14 cellular contexts compared by ENCODE assay signal in the genomic region with DNA sequence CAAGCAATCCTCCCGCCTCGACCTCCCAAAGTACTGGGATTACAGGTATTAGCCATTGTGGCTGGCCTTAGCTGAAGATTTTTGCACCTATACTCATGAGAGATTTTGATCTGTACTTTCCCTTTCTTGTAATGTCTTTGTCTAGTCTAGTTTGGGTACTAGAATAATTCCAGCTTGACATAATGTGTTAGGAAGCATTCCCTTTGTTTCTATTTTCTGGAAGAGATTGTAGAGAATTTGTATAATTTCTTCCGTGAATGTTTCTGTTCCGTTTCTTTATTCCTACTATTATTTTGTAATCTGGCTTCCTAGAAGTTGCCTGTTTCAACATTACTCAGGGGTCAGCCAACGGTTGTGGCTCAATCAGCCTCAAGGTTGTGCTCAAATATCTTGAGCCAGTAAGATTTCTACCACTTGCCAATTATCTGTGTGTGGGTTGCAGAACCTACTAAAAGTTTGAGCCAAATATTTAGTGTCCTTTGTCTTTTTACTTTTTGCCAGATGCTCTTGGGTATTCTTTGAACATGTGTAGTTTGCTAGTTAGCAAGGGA. TPM values are rescaled to one million over a fixed set of nuclear protein-coding genes. Genes with fewer than 3 reads are reported as not detected.
DNase-seq lines count a peak whose midpoint lies in the region; ATAC-seq and TF ChIP-seq lines count a peak whose summit lies in the region.
"Had no signal": no experiment of that assay in that cellular context is flagged by ENCODE, and none has a peak within 500 bp of the region (broad histone marks: within the 10 kb centered on the region; RNA-seq: fewer than 3 reads in every experiment).

No MANE protein-coding gene starts in this region.

- peaks cover 11% of the 10 kb centered on the region for H3K9me3 Mint-ChIP-seq in osteocyte (ENCODE audit: unreplicated experiment)
- peaks cover 17% of the 10 kb centered on the region for H3K9me3 Mint-ChIP-seq in stimulated activated memory B cell treated with anti-CD40 and anti-IgM and Interleukin-4, amounts not matched to agents 10 μg/mL and 1 μg/mL and 100 μg/mL, for 72 hours

- no peak for TF ChIP-seq CTCF in osteocyte (IDR thresholded peaks at IDR 0.05)

- H3K4me3 Mint-ChIP-seq in osteocyte (ENCODE audit: unreplicated experiment) = no peak overlapping the region
- no peak overlapping the region for H3K4me3 Mint-ChIP-seq in stimulated activated memory B cell treated with anti-CD40 and anti-IgM and Interleukin-4, amounts not matched to agents 10 μg/mL and 1 μg/mL and 100 μg/mL, for 72 hours
- H3K4me3 Mint-ChIP-seq: CD4-positive, alpha-beta T cell; neural crest cell had no signal

- ATAC-seq in HG03354 (IDR thresholded peaks at IDR 0.05; ENCODE audit: poor library complexity, severe bottlenecking, unreplicated experiment) = peak; percentile 36
- ATAC-seq in left ventricle myocardium superior = peak; percentile 74
- no peak for ATAC-seq in stimulated activated memory B cell treated with anti-CD40 and anti-IgM and Interleukin-4, amounts not matched to agents 10 μg/mL and 1 μg/mL and 100 μg/mL, for 72 hours

- H3K4me1 Mint-ChIP-seq in osteocyte (ENCODE audit: unreplicated experiment) = peaks cover 3% of the 10 kb centered on the region
- no peaks in the 10 kb centered on the region for H3K4me1 Mint-ChIP-seq in stimulated activated memory B cell treated with anti-CD40 and anti-IgM and Interleukin-4, amounts not matched to agents 10 μg/mL and 1 μg/mL and 100 μg/mL, for 72 hours
- H3K4me1 Mint-ChIP-seq: neural crest cell had no signal

- intact Hi-C loops in left ventricle myocardium superior (cut with micrococcal nuclease) = no loop called here

- DNase-seq in amniotic epithelial cell (ENCODE audit: low read depth) (peak; percentile 39), left ventricle myocardium superior (no peak), stromal cell of bone marrow (ENCODE audit: low read depth) (peak; percentile 44), osteocyte (ENCODE audit: extremely low spot score, unreplicated experiment) (no peak), dermis blood vessel endothelial cell (no peak)
- DNase-seq: CD4-positive, alpha-beta T cell; DND-41; NCI-H446; stomach; WERI-Rb-1 had no signal

- peaks cover 6% of the 10 kb centered on the region for H3K36me3 Mint-ChIP-seq in osteocyte (ENCODE audit: unreplicated experiment)
- H3K36me3 Mint-ChIP-seq in stimulated activated memory B cell treated with anti-CD40 and anti-IgM and Interleukin-4, amounts not matched to agents 10 μg/mL and 1 μg/mL and 100 μg/mL, for 72 hours = peaks cover 13% of the 10 kb centered on the region

- H3K27me3 Mint-ChIP-seq in osteocyte (ENCODE audit: unreplicated experiment) = no peaks in the 10 kb centered on the region
- no peaks in the 10 kb centered on the region for H3K27me3 Mint-ChIP-seq in stimulated activated memory B cell treated with anti-CD40 and anti-IgM and Interleukin-4, amounts not matched to agents 10 μg/mL and 1 μg/mL and 100 μg/mL, for 72 hours
- H3K27me3 Mint-ChIP-seq: CD4-positive, alpha-beta T cell had no signal

- H3K27ac Mint-ChIP-seq in osteocyte (ENCODE audit: unreplicated experiment) = no peak overlapping the region
- no peak overlapping the region for H3K27ac Mint-ChIP-seq in stimulated activated memory B cell treated with anti-CD40 and anti-IgM and Interleukin-4, amounts not matched to agents 10 μg/mL and 1 μg/mL and 100 μg/mL, for 72 hours
- H3K27ac Mint-ChIP-seq: activated T-helper 2 cell treated with anti-CD3 and anti-CD28 coated beads, Interferon-gamma antibody, Interleukin-2, Interleukin-4, amounts not matched to agents 10 μg/mL and 5 μg/mL and 100 μg/mL, durations not matched to agents 14 hours and 24 hours and 36 hours; CD4-positive, alpha-beta T cell had no signal

RNA-seq across cellular contexts. Expression of gene BAZ2B, which starts 42.6 kb away (rescaled TPM):
- 38.6 TPM for total RNA-seq in left ventricle myocardium superior
- total RNA-seq in osteocyte = 81.5 and 82.9 TPM in 2 replicates
- total RNA-seq in dermis blood vessel endothelial cell = 132 and 133 TPM in 2 replicates

RNA-seq across cellular contexts. Expression of gene MARCHF7, which starts 53.3 kb away (rescaled TPM):
- 85.2 TPM for total RNA-seq in left ventricle myocardium superior
- 89.5 and 92.8 TPM in 2 replicates for total RNA-seq in osteocyte
- 174 and 193 TPM in 2 replicates for total RNA-seq in dermis blood vessel endothelial cell

Comparison
In these comparisons a context has a peak if more than half of its experiments do, and no peak if none do; other contexts are left out.
1. DNase-seq: peak in amniotic epithelial cell (single experiment) and stromal cell of bone marrow (single experiment); none in left ventricle myocardium superior (single experiment), osteocyte (single experiment) and dermis blood vessel endothelial cell (single experiment).